ENCODE assay signal across 28 cellular contexts in the genomic region with DNA sequence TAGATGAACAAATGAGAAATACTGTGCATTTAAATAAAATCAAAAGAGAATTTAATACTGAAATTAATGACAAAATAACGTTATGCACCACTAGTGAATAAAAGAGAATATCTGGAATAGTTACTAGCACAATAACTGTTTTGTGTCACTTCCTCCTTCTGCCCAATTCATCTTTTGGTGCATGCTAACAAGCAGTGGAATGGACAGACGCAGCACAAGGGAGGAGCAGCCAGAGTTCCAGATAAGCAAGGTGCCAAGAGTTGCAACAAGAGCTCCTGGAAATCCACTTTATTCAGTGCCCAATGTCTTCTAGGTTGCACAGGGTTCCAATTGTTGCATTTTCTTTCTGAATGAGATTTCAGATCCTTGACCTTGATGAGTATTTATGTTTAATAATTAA.
DNase-seq lines count a peak whose midpoint lies in the region; TF ChIP-seq lines count a peak whose summit lies in the region.
"Had no signal": no experiment of that assay in that cellular context is flagged by ENCODE, and none has a peak within 500 bp of the region (broad histone marks: within the 10 kb centered on the region; RNA-seq: fewer than 3 reads in every experiment).

No MANE protein-coding gene starts in this region.

- WGBS in spleen, 5 donors, result 36 to 57% (median 47%) methylated on average over 2 of the region's 2 CpGs

- H3K27ac ChIP-seq in C4-2B (peak overlapping the region; percentile 53), spleen (no peak overlapping the region)
- H3K27ac ChIP-seq: GM23248, SK-N-MC, suprapubic skin, uterus had no signal

- H3K9me3 ChIP-seq in spleen, result no peaks in the 10 kb centered on the region
- H3K9me3 ChIP-seq: suprapubic skin, uterus had no signal

- no peak overlapping the region for H3K4me3 ChIP-seq in spleen
- H3K4me3 ChIP-seq: GM23248, SK-N-MC, suprapubic skin, uterus had no signal

- H3K4me1 ChIP-seq in spleen, result peaks cover 0 to 18% (median 0%) of the 10 kb centered on the region in 6 donors
- H3K4me1 ChIP-seq: uterus had no signal

- peaks cover 0 to 28% (median 13%) of the 10 kb centered on the region in 6 donors for H3K36me3 ChIP-seq in spleen
- H3K36me3 ChIP-seq: uterus had no signal

- intact Hi-C loops in spleen (cut with DNase I; ENCODE audit: low total_unique reads), result no loop called here

- H3K27me3 ChIP-seq in spleen (replicated peaks in 1 of 7), result no peaks in the 10 kb centered on the region
- H3K27me3 ChIP-seq: suprapubic skin, uterus had no signal

- TF ChIP-seq POLR2A in erythroblast (IDR thresholded peaks at IDR 0.05; ENCODE audit: low read length), result no peak
- no peak for TF ChIP-seq POLR2A in spleen (IDR thresholded peaks at IDR 0.05)

- peak; percentile 75 for DNase-seq in OCI-M1 (lab: John Stamatoyannopoulos, UW)
- DNase-seq in erythroblast (lab: John Stamatoyannopoulos, UW), result peak; percentile 57 to 67
- peak; percentile 25 for DNase-seq in mucosa of gallbladder (ENCODE audit: low spot score)
- no peak for DNase-seq in spleen
- DNase-seq in NCI-H2196 (lab: John Stamatoyannopoulos, UW; ENCODE audit: unreplicated experiment), result no peak
- DNase-seq in NCI-H345 treated with DMSO at 0.1 percent for 48 hours (lab: John Stamatoyannopoulos, UW; ENCODE audit: unreplicated experiment), result no peak
- DNase-seq in amniotic stem cell (lab: John Stamatoyannopoulos, UW), result no peak
- DNase-seq: activated CD4-positive, alpha-beta T cell treated with anti-CD3 and anti-CD28 coated beads, Interleukin-2, amount 10 ng/mL, durations not matched to agents 7 days and 5 days; activated CD8-positive, alpha-beta memory T cell treated with anti-CD3 and anti-CD28 coated beads, Interleukin-2, amount 10 ng/mL, durations not matched to agents 7 days and 5 days; activated naive CD4-positive, alpha-beta T cell treated with anti-CD3 and anti-CD28 coated beads for 36 hours; activated T-cell treated with anti-CD3 and anti-CD28 coated beads, Interleukin-2, amount 50 U/mL, for 72 hours; anterior cingulate cortex; C1 segment of cervical spinal cord; Calu3; GM23248; KBM-7; MM.1S; naive thymus-derived CD4-positive, alpha-beta T cell; NCI-H1436 treated with DMSO at 0.1 percent for 48 hours; NCI-H2171; occipital lobe; RPMI8226; stimulated activated CD4-positive, alpha-beta T cell treated with anti-CD3 and anti-CD28 coated beads, Interleukin-4, amount 100 ng/mL, for 1 hour; T-helper 2 cell; uterus had no signal

- TF ChIP-seq CTCF in C4-2B (conservative IDR thresholded peaks at IDR 0.05) (no peak), spleen (IDR thresholded peaks at IDR 0.05 in 8 of 11, conservative IDR thresholded peaks at IDR 0.05 in 3 of 11) (no peak)

Comparison
In these comparisons a context has a peak if more than half of its experiments do, and no peak if none do; other contexts are left out.
1. DNase-seq: peak in OCI-M1 (single experiment), erythroblast (2 of 2) and mucosa of gallbladder (single experiment); none in spleen (single experiment), NCI-H2196 (single experiment), NCI-H345 treated with DMSO at 0.1 percent for 48 hours (single experiment) and amniotic stem cell (single experiment).